Comparison of ENCODE assay signal across 1 cellular context in genomic region chr9:98654247-98654646, GRCh38.
TF ChIP-seq lines count a peak whose summit lies in the region.

No MANE protein-coding gene starts in this region.

TF ChIP-seq in GM23338, 12 proteins besides CTCF, POLR2A, EP300 and RAD21 (continued from another document):
- TF ChIP-seq EZH2 (IDR thresholded peaks at IDR 0.05; ENCODE audit: low read depth, unreplicated experiment) (no peak), REST (IDR thresholded peaks at IDR 0.05; ENCODE audit: unreplicated experiment) (no peak), ZNF462 (CRISPR knock-in tag; IDR thresholded peaks at IDR 0.05) (no peak), EZH2phosphoT487 (IDR thresholded peaks at IDR 0.05; ENCODE audit: unreplicated experiment) (no peak)
